ENCODE assay signal across 10 cellular contexts in the genomic region with DNA sequence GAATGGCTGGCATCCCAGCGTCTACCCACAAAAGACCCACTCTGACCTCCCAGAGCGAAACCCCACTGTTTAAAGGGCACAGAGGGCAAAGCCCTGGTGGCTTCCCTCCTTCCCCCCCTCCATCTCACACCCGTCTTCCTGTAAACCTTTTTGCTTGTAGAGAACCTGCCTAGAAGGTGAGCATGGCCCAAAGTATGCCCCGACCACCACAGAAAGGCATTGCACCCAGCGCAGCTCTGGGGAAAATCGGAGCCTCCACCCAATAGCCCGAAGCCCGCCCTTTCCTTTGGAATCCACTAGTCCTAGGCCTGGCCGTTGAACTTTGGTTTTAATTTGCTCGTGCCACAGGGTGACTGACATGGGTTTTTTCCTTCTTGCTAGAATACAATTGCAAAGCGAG. TPM values are rescaled to one million over a fixed set of nuclear protein-coding genes. Genes with fewer than 3 reads are reported as not detected.
"Had no signal": no experiment of that assay in that cellular context is flagged by ENCODE, and none has a peak within 500 bp of the region (broad histone marks: within the 10 kb centered on the region; RNA-seq: fewer than 3 reads in every experiment).

No MANE protein-coding gene starts in this region.

- H3K9me3 Mint-ChIP-seq: HFFc6 had no signal

- H3K27ac Mint-ChIP-seq: HFFc6 had no signal

- DNase-seq: GM23248, GOT3, H7, HFFc6, IMR-90, KG1 had no signal

- ATAC-seq: HCT116, K562 had no signal

- H3K4me3 Mint-ChIP-seq: HFFc6 had no signal

RNA-seq across cellular contexts. Expression of gene DIPK1C, which starts 22.6 kb away (rescaled TPM):
- total RNA-seq: GM23248, H4, H7, HFFc6, HT1080, IMR-90 had no signal
